In genomic region chr4:56958111-56958517, GRCh38 we compare ENCODE assay signal across 8 cellular contexts. TPM values are rescaled to one million over a fixed set of nuclear protein-coding genes. Genes with fewer than 3 reads are reported as not detected.
DNase-seq lines count a peak whose midpoint lies in the region; ATAC-seq and TF ChIP-seq lines count a peak whose summit lies in the region.

No MANE protein-coding gene starts in this region.

- no peak for ATAC-seq in GM19455 (IDR thresholded peaks at IDR 0.05; ENCODE audit: unreplicated experiment)
- no peak for ATAC-seq in HG03025 (IDR thresholded peaks at IDR 0.05; ENCODE audit: low FRiP score, unreplicated experiment)

- DNase-seq in EL (peak; percentile 87), NCI-H69 (lab: John Stamatoyannopoulos, UW) (peak; percentile 66), mucosa of gallbladder (ENCODE audit: low spot score) (peak; percentile 66), GDM1 (lab: John Stamatoyannopoulos, UW) (no peak), GM13977 (ENCODE audit: low spot score) (no peak)

- in situ Hi-C loops in GM13977 (cut with MboI; ENCODE audit: low pct_unique_long_range_greater_than_20kb, low sequenced_read_pairs, unreplicated experiment) = no loop called here

- H3K4me3 ChIP-seq in endocrine pancreas (ENCODE audit: control insufficient read depth, insufficient read depth, low read length) = peak overlapping the region; percentile 43

- H3K4me1 ChIP-seq in endocrine pancreas (ENCODE audit: control insufficient read depth, insufficient read depth, low read length) = peaks cover 6% of the 10 kb centered on the region

- H3K9ac ChIP-seq in endocrine pancreas (ENCODE audit: control insufficient read depth, insufficient read depth, low read length) = no peak overlapping the region

- no peaks in the 10 kb centered on the region for H3K9me3 ChIP-seq in endocrine pancreas (ENCODE audit: control insufficient read depth, low read length)

- TF ChIP-seq CTCF in GM13977 (IDR thresholded peaks at IDR 0.05; ENCODE audit: extremely low read depth, insufficient read depth, missing control alignments) = no peak

- no peaks in the 10 kb centered on the region for H3K36me3 ChIP-seq in endocrine pancreas (ENCODE audit: control insufficient read depth, insufficient read depth, low read length)

- no peaks in the 10 kb centered on the region for H3K27me3 ChIP-seq in endocrine pancreas (ENCODE audit: control insufficient read depth, insufficient read depth, low read length)

RNA-seq across cellular contexts. Expression of gene NOA1, which starts 19.3 kb away (rescaled TPM):
- total RNA-seq in mucosa of gallbladder = 17.1 TPM

RNA-seq across cellular contexts. Expression of gene POLR2B, which starts 20.6 kb away (rescaled TPM):
- 78.8 TPM for total RNA-seq in mucosa of gallbladder

RNA-seq across cellular contexts. Expression of gene REST, which starts 50.4 kb away (rescaled TPM):
- 48.3 TPM for total RNA-seq in mucosa of gallbladder

Comparison
In these comparisons a context has a peak if more than half of its experiments do, and no peak if none do; other contexts are left out.
1. DNase-seq: peak in EL (single experiment), NCI-H69 (single experiment) and mucosa of gallbladder (single experiment); none in GDM1 (single experiment) and GM13977 (single experiment).